1 cellular context compared by ENCODE assay signal in genomic region chr19:55259540-55260210, GRCh38.
TF ChIP-seq lines count a peak whose summit lies in the region.

No MANE protein-coding gene starts in this region.

TF ChIP-seq in K562, 482 proteins besides CTCF, POLR2A, EP300 and RAD21 (continued from another document):
- TF ChIP-seq FOXP4 (CRISPR knock-in tag; IDR thresholded peaks at IDR 0.05; ENCODE audit: borderline replicate concordance): no peak
- TF ChIP-seq ZNF436 (CRISPR knock-in tag; IDR thresholded peaks at IDR 0.05): no peak
- no peak for TF ChIP-seq SMAD1 (IDR thresholded peaks at IDR 0.05; ENCODE audit: low read depth, low read length, partially characterized antibody)
- no peak for TF ChIP-seq ATF2 (CRISPR knock-in tag; IDR thresholded peaks at IDR 0.05)
- TF ChIP-seq KLF1 (tag; IDR thresholded peaks at IDR 0.05): no peak
- TF ChIP-seq PHF21A (IDR thresholded peaks at IDR 0.05; ENCODE audit: borderline replicate concordance, low read depth): no peak
- no peak for TF ChIP-seq PTRF (tag; IDR thresholded peaks at IDR 0.05)
- TF ChIP-seq HMG20B (CRISPR knock-in tag; IDR thresholded peaks at IDR 0.05): peak; percentile 29; the same call in 1 of the 2 replicates
- TF ChIP-seq ELF4 (CRISPR knock-in tag; IDR thresholded peaks at IDR 0.05): no peak
- no peak for TF ChIP-seq TAL1 (IDR thresholded peaks at IDR 0.05)
- TF ChIP-seq NBN (IDR thresholded peaks at IDR 0.05; ENCODE audit: low read depth): no peak
- no peak for TF ChIP-seq EZH2 (IDR thresholded peaks at IDR 0.05; ENCODE audit: borderline replicate concordance, low read depth, low read length)
- no peak for TF ChIP-seq ZFP1 (CRISPR knock-in tag; IDR thresholded peaks at IDR 0.05)
- TF ChIP-seq POLR2AphosphoS5 (IDR thresholded peaks at IDR 0.05; ENCODE audit: control insufficient read depth, insufficient read depth, low read depth, low read length): no peak
- no peak; the same call in 1 of the 2 replicates for TF ChIP-seq ZNF395 (CRISPR knock-in tag; IDR thresholded peaks at IDR 0.05)
- TF ChIP-seq MTF1 (CRISPR knock-in tag; IDR thresholded peaks at IDR 0.05; ENCODE audit: borderline replicate concordance): no peak
- TF ChIP-seq NEUROD1 (IDR thresholded peaks at IDR 0.05; ENCODE audit: borderline replicate concordance, low read depth, low read length, partially characterized antibody): no peak
- no peak for TF ChIP-seq ZNF24 (IDR thresholded peaks at IDR 0.05)
- TF ChIP-seq ARID4B (CRISPR knock-in tag; IDR thresholded peaks at IDR 0.05): no peak
- 0 out of 2 replicates have a peak, but pooled peaks have one; percentile 13 for TF ChIP-seq HMGXB4 (CRISPR knock-in tag; IDR thresholded peaks at IDR 0.05)
- TF ChIP-seq RERE (CRISPR knock-in tag; IDR thresholded peaks at IDR 0.05; ENCODE audit: borderline replicate concordance): peak; percentile 96; the same call in 1 of the 2 replicates
- no peak for TF ChIP-seq ZNF324 (CRISPR knock-in tag; IDR thresholded peaks at IDR 0.05)
- no peak for TF ChIP-seq SP1 (CRISPR knock-in tag; IDR thresholded peaks at IDR 0.05)
- no peak for TF ChIP-seq CBX8 (IDR thresholded peaks at IDR 0.05; ENCODE audit: borderline replicate concordance, extremely low read depth, low read depth, low read length, poor library complexity, severe bottlenecking)
- no peak; the same call in 1 of the 2 replicates for TF ChIP-seq CEBPB (tag; IDR thresholded peaks at IDR 0.05)
- TF ChIP-seq NRF1 (conservative IDR thresholded peaks at IDR 0.05 in 1 of 2, IDR thresholded peaks at IDR 0.05 in 1 of 2): no peak
- no peak for TF ChIP-seq MCM5 (IDR thresholded peaks at IDR 0.05; ENCODE audit: low read depth)
- TF ChIP-seq MAFG (tag; conservative IDR thresholded peaks at IDR 0.05): no peak
- TF ChIP-seq ARID3A (IDR thresholded peaks at IDR 0.05; ENCODE audit: borderline replicate concordance, low read depth, low read length): no peak
- TF ChIP-seq ARID3B (CRISPR knock-in tag; IDR thresholded peaks at IDR 0.05; ENCODE audit: borderline replicate concordance): no peak
- TF ChIP-seq ZBED1 (IDR thresholded peaks at IDR 0.05): no peak
- no peak for TF ChIP-seq ZNF764 (CRISPR knock-in tag; IDR thresholded peaks at IDR 0.05; ENCODE audit: low read depth)
- TF ChIP-seq NFIX (CRISPR knock-in tag; IDR thresholded peaks at IDR 0.05; ENCODE audit: low read depth): no peak
- TF ChIP-seq CHAMP1 (IDR thresholded peaks at IDR 0.05): no peak
